8 cellular contexts compared by ENCODE assay signal in the genomic region with DNA sequence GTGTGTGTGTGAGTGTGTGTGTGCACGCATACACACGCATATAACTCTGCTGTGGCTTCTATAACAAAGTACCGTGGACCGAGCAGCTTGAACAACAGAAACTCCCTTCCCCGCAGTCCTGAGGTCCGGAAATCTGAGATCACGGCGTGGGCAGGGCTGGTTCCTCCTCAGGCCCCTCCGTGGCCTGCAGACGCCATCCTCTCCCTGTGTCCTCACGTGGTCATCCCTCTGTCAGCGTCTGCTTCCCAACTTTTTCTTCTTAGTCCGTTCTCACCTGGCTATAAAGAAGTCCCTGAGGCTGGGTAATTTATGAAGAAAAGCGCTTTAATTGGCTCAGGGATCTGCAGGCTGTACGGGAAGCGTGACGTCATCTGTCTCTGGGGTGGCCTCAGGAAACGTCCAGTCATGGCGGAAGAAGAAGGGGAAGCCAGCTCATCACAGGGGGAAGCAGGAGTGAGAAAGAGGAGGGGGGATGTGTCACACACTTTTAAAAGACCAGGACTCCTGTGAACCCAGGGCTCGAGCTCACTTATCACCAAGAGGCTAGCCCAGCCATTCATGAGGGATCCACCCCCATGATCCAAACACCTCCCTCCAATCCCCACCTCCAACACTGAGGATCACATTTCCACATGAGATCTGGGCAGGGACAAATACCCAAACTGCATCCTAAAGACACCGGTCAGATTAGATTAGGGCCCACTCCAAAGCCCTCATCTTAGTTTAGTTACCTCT.
DNase-seq lines count a peak whose midpoint lies in the region; ATAC-seq and TF ChIP-seq lines count a peak whose summit lies in the region.

No MANE protein-coding gene starts in this region.

- H3K36me3 ChIP-seq in colonic mucosa (no peaks in the 10 kb centered on the region), muscle layer of duodenum (ENCODE audit: control insufficient read depth in 1 of 2, insufficient read depth in 2 of 2, low read length in 2 of 2) (no peaks in the 10 kb centered on the region)

- H3K27me3 ChIP-seq in colonic mucosa (no peaks in the 10 kb centered on the region), muscle layer of duodenum (ENCODE audit: low read depth, low read length) (no peaks in the 10 kb centered on the region)

- peak; percentile 59 for DNase-seq in AG20443 (ENCODE audit: low spot score)
- peak; percentile 97 for DNase-seq in HT1080 (ENCODE audit: low read depth)
- DNase-seq in activated CD4-positive, alpha-beta T cell treated with anti-CD3 and anti-CD28 coated beads for 1 hour: peak; percentile 42
- DNase-seq in colonic mucosa: peak; percentile 39
- DNase-seq in stimulated activated naive CD4-positive, alpha-beta T cell treated with Interleukin-2 at 50 U/mL for 16 hours (lab: John Stamatoyannopoulos, UW): peak; percentile 81
- DNase-seq in amniotic stem cell (lab: John Stamatoyannopoulos, UW): no peak

- TF ChIP-seq CTCF in colonic mucosa (IDR thresholded peaks at IDR 0.05): no peak

- peak; percentile 44 for ATAC-seq in GM19438 (IDR thresholded peaks at IDR 0.05; ENCODE audit: low read depth, unreplicated experiment)

- no peak overlapping the region for H3K4me3 ChIP-seq in colonic mucosa
- H3K4me3 ChIP-seq in muscle layer of duodenum (ENCODE audit: low read depth in 1 of 2, low read length in 2 of 2): peak overlapping the region; percentile 42 to 47

- H3K27ac ChIP-seq in colonic mucosa: peak overlapping the region; percentile 67
- peak overlapping the region; percentile 93 for H3K27ac ChIP-seq in muscle layer of duodenum (ENCODE audit: low read length)

- peak overlapping the region; percentile 4 to 44 for H3K9ac ChIP-seq in colonic mucosa (ENCODE audit: low read depth in 2 of 2, low read length in 2 of 2)

- H3K4me1 ChIP-seq in colonic mucosa (no peaks in the 10 kb centered on the region), muscle layer of duodenum (ENCODE audit: control insufficient read depth in 1 of 2, insufficient read depth in 2 of 2, low read length in 2 of 2) (peaks cover 0 to 6% of the 10 kb centered on the region in 2 donors)

- no peaks in the 10 kb centered on the region for H3K9me3 ChIP-seq in colonic mucosa
- H3K9me3 ChIP-seq in muscle layer of duodenum (ENCODE audit: control insufficient read depth in 1 of 2, low read length in 2 of 2): no peaks in the 10 kb centered on the region

- intact Hi-C loops in colonic mucosa (cut with DNase I): no loop called here
